In genomic region chr3:36317915-36318314, GRCh38 we compare ENCODE assay signal across 17 cellular contexts.
DNase-seq lines count a peak whose midpoint lies in the region; ATAC-seq lines count a peak whose summit lies in the region.
"Had no signal": no experiment of that assay in that cellular context is flagged by ENCODE, and none has a peak within 500 bp of the region (broad histone marks: within the 10 kb centered on the region; RNA-seq: fewer than 3 reads in every experiment).

No MANE protein-coding gene starts in this region.

- intact Hi-C loops in posterior vena cava (cut with DNase I), result no loop called here

- ATAC-seq in GM19328 (IDR thresholded peaks at IDR 0.05; ENCODE audit: unreplicated experiment) (peak; percentile 60), HG02588 (IDR thresholded peaks at IDR 0.05; ENCODE audit: unreplicated experiment) (peak; percentile 93), HG03432 (IDR thresholded peaks at IDR 0.05; ENCODE audit: unreplicated experiment) (peak; percentile 75), HG02970 (IDR thresholded peaks at IDR 0.05; ENCODE audit: low FRiP score, unreplicated experiment) (no peak), HG02678 (IDR thresholded peaks at IDR 0.05; ENCODE audit: unreplicated experiment) (no peak)

- DNase-seq in CD1c-positive myeloid dendritic cell (ENCODE audit: extremely low spot score), result peak; percentile 37
- DNase-seq in activated CD4-positive, alpha-beta T cell treated with anti-CD3 and anti-CD28 coated beads for 48 hours, result no peak
- DNase-seq in posterior vena cava (ENCODE audit: low spot score), result no peak
- DNase-seq: activated CD4-positive, CD25-positive, alpha-beta regulatory T cell; activated T-cell treated with anti-CD3 and anti-CD28 coated beads for 4 hours; COR-L47; dermis blood vessel endothelial cell; mesenchymal stem cell; nucleus accumbens; OCI-M1; small intestine; testis had no signal

Comparison
In these comparisons a context has a peak if more than half of its experiments do, and no peak if none do; other contexts are left out.
1. ATAC-seq: peak in GM19328 (single experiment), HG02588 (single experiment) and HG03432 (single experiment); none in HG02970 (single experiment) and HG02678 (single experiment).